ENCODE assay signal across 8 cellular contexts in the genomic region with DNA sequence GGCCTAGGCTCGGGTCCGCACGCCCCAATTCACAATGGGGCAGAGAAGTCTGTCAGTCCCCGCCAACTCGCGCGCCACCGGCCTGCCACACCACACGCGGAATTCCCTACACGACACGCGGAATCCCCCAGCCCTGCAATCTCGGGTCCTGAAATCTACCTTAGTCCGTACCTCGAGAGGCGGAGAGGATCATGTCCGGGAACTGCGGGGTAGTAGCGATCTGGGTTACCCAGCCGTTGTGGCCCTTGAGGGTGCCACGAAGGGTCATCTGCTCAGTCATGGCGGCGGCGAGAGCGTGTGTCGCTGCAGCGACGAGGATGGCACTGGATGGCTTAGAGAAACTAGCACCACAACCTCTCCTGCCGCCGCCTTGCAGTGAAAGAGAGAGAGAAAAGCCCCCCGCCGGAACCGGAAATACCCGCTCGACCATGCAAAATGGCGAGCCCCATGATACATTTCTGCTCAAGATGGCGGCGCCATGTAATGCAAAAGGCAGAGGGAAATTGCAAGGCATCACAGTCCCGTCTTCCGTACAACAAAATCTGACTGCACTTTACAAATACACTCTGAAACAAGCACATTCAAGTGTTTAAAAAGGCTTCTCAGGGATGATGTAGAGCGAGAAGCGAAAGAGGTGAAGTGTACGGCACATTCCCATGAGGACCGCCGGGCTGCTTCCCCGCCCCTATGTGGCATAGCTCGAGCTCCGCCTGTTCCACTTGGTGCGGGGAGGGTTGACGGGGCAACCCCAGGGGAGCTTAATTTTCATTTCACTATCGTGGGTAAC. TPM values are rescaled to one million over a fixed set of nuclear protein-coding genes. Genes with fewer than 3 reads are reported as not detected.
DNase-seq lines count a peak whose midpoint lies in the region; ATAC-seq and TF ChIP-seq lines count a peak whose summit lies in the region.

Gene RACK1 (minus strand): TSS at position 386 of the 787 bp plus-strand sequence. CDS start 106 bp downstream, at position 280.

- peak within 1 kb of the TSS; percentile 98 for H3K4me3 Mint-ChIP-seq in activated T-helper 2 cell treated with anti-CD3 and anti-CD28 coated beads, Interferon-gamma antibody, Interleukin-2, Interleukin-4, amounts not matched to agents 10 μg/mL and 5 μg/mL and 100 μg/mL, durations not matched to agents 14 hours and 24 hours and 36 hours (ENCODE audit: low read depth)

- DNase-seq in ELF-1 (ENCODE audit: low read depth, low spot score) (peak; percentile 93), H7 (peak; percentile 90), MM.1S (peak; percentile 86), ovary (peak; percentile 83 to 89 (median 85)), tibial artery (peak; percentile 90 to 92), NCI-H345 (lab: John Stamatoyannopoulos, UW) (no peak)
- peak; percentile 85 for DNase-seq in activated T-helper 2 cell treated with anti-CD3 and anti-CD28 coated beads, Interferon-gamma antibody, Interleukin-2, Interleukin-4, amounts not matched to agents 10 μg/mL and 5 μg/mL and 100 μg/mL, durations not matched to agents 14 hours and 24 hours and 36 hours (ENCODE audit: low spot score)

- H3K4me2 ChIP-seq in MM.1S (ENCODE audit: low read depth, low read length) = peak within 1 kb of the TSS; percentile 97

- H3K4me1 Mint-ChIP-seq in activated T-helper 2 cell treated with anti-CD3 and anti-CD28 coated beads, Interferon-gamma antibody, Interleukin-2, Interleukin-4, amounts not matched to agents 10 μg/mL and 5 μg/mL and 100 μg/mL, durations not matched to agents 14 hours and 24 hours and 36 hours (ENCODE audit: low read depth) = peaks cover 39% of the 10 kb centered on the region

- TF ChIP-seq EP300 in gastroesophageal sphincter (IDR thresholded peaks at IDR 0.05) (no peak), ovary (IDR thresholded peaks at IDR 0.05) (no peak)

- peaks cover 21% of the 10 kb centered on the region for H4K20me1 ChIP-seq in MM.1S (ENCODE audit: insufficient read depth, low read length)

- H3K4me1 ChIP-seq in MM.1S (ENCODE audit: low read length) (peaks cover 31% of the 10 kb centered on the region), gastroesophageal sphincter (peaks cover 0 to 74% (median 29%) of the 10 kb centered on the region in 3 donors), ovary (ENCODE audit: insufficient read depth) (peaks cover 18% of the 10 kb centered on the region), tibial artery (peaks cover 0 to 66% (median 56%) of the 10 kb centered on the region in 4 donors)

- H3K27me3 Mint-ChIP-seq in activated T-helper 2 cell treated with anti-CD3 and anti-CD28 coated beads, Interferon-gamma antibody, Interleukin-2, Interleukin-4, amounts not matched to agents 10 μg/mL and 5 μg/mL and 100 μg/mL, durations not matched to agents 14 hours and 24 hours and 36 hours (ENCODE audit: low read depth) = no peaks in the 10 kb centered on the region

- TF ChIP-seq CTCF in MM.1S (IDR thresholded peaks at IDR 0.05; ENCODE audit: low read length) = no peak
- TF ChIP-seq CTCF in gastroesophageal sphincter (IDR thresholded peaks at IDR 0.05) = no peak
- peak in 1 of 3 donors; percentile 11 for TF ChIP-seq CTCF in ovary (IDR thresholded peaks at IDR 0.05)
- no peak for TF ChIP-seq CTCF in tibial artery (IDR thresholded peaks at IDR 0.05)

- peak within 1 kb of the TSS; percentile 81 for H2AFZ ChIP-seq in MM.1S (ENCODE audit: low read length)

- no peaks in the 10 kb centered on the region for H3K9me3 Mint-ChIP-seq in activated T-helper 2 cell treated with anti-CD3 and anti-CD28 coated beads, Interferon-gamma antibody, Interleukin-2, Interleukin-4, amounts not matched to agents 10 μg/mL and 5 μg/mL and 100 μg/mL, durations not matched to agents 14 hours and 24 hours and 36 hours

- H3K27ac ChIP-seq in MM.1S (ENCODE audit: low read length) (peak within 1 kb of the TSS; percentile 80), gastroesophageal sphincter (peak within 1 kb of the TSS; percentile 15 to 97 (median 94)), ovary (peak within 1 kb of the TSS; percentile 67 to 74), tibial artery (peak within 1 kb of the TSS; percentile 94 to 96)

- WGBS in gastroesophageal sphincter (ENCODE audit: low coverage in 1 of 2), 2 donors = 0% methylated on average over 18 to 21 of the region's 52 CpGs
- 0% methylated on average over 52 of the region's 52 CpGs for WGBS in ovary, 3 donors

- peaks cover 64% of the 10 kb centered on the region for H3K79me2 ChIP-seq in MM.1S (ENCODE audit: low read length)

- peak within 1 kb of the TSS; percentile 79 for H3K4me3 ChIP-seq in H7 (ENCODE audit: insufficient read depth, low read depth, low read length)
- peak within 1 kb of the TSS; percentile 98 for H3K4me3 ChIP-seq in MM.1S (ENCODE audit: low read length)
- peak within 1 kb of the TSS; percentile 53 to 79 for H3K4me3 ChIP-seq in gastroesophageal sphincter
- H3K4me3 ChIP-seq in ovary = peak within 1 kb of the TSS; percentile 77
- peak within 1 kb of the TSS; percentile 64 to 68 for H3K4me3 ChIP-seq in tibial artery

- no peaks in the 10 kb centered on the region for H3K9me2 ChIP-seq in MM.1S (replicated peaks; ENCODE audit: insufficient read depth, low read length)

- H3K27ac Mint-ChIP-seq in activated T-helper 2 cell treated with anti-CD3 and anti-CD28 coated beads, Interferon-gamma antibody, Interleukin-2, Interleukin-4, amounts not matched to agents 10 μg/mL and 5 μg/mL and 100 μg/mL, durations not matched to agents 14 hours and 24 hours and 36 hours = peak within 1 kb of the TSS; percentile 99

- H3K36me3 Mint-ChIP-seq in activated T-helper 2 cell treated with anti-CD3 and anti-CD28 coated beads, Interferon-gamma antibody, Interleukin-2, Interleukin-4, amounts not matched to agents 10 μg/mL and 5 μg/mL and 100 μg/mL, durations not matched to agents 14 hours and 24 hours and 36 hours (ENCODE audit: low read depth) = peaks cover 58% of the 10 kb centered on the region

- H3K9ac ChIP-seq in MM.1S (ENCODE audit: low read length) = peak within 1 kb of the TSS; percentile 99

- intact Hi-C loops in activated T-helper 2 cell treated with anti-CD3 and anti-CD28 coated beads, Interferon-gamma antibody, Interleukin-2, Interleukin-4, amounts not matched to agents 10 μg/mL and 5 μg/mL and 100 μg/mL, durations not matched to agents 14 hours and 24 hours and 36 hours (cut with micrococcal nuclease) = loop anchor here (1.0 to 10.0 kb wide), 4 partner anchors 51 to 1619 kb away; partner anchors contain the start of genes HNRNPH1 and MGAT1
- intact Hi-C loops in ovary (cut with DNase I) (loop anchor here in 2 of 4 donors (2.0 to 10.0 kb wide), 3 partner anchors 19 to 429 kb away; partner anchors contain the start of gene TRIM41 (in 1 of the 2)), tibial artery (cut with DNase I; ENCODE audit: low total_unique reads) (no loop called here)

- peak; percentile 76 for ATAC-seq in gastroesophageal sphincter

- H3K36me3 ChIP-seq in H7 (replicated peaks; ENCODE audit: control insufficient read depth, insufficient read depth, low read length) (peaks cover 37% of the 10 kb centered on the region), MM.1S (replicated peaks; ENCODE audit: insufficient read depth, low read length) (peaks cover 23% of the 10 kb centered on the region; the same call in 1 of the 2 replicates), gastroesophageal sphincter (peaks cover 0 to 35% of the 10 kb centered on the region in 2 donors), ovary (no peaks in the 10 kb centered on the region), tibial artery (peaks cover 33 to 36% (median 35%) of the 10 kb centered on the region in 3 donors)

- H3K27me3 ChIP-seq in H7 (ENCODE audit: control insufficient read depth, insufficient read depth, low read length) = no peaks in the 10 kb centered on the region
- no peaks in the 10 kb centered on the region for H3K27me3 ChIP-seq in MM.1S (replicated peaks; ENCODE audit: insufficient read depth, low read length)
- H3K27me3 ChIP-seq in gastroesophageal sphincter = no peaks in the 10 kb centered on the region
- no peaks in the 10 kb centered on the region for H3K27me3 ChIP-seq in ovary
- no peaks in the 10 kb centered on the region for H3K27me3 ChIP-seq in tibial artery

- TF ChIP-seq POLR2A in gastroesophageal sphincter (IDR thresholded peaks at IDR 0.05) (peak; percentile 65 to 66), ovary (IDR thresholded peaks at IDR 0.05) (peak; percentile 66)

- H3F3A ChIP-seq in MM.1S (ENCODE audit: insufficient read depth, low read length) = peaks cover 52% of the 10 kb centered on the region

- no peaks in the 10 kb centered on the region for H3K9me3 ChIP-seq in MM.1S (replicated peaks; ENCODE audit: insufficient read depth, low read length)
- no peaks in the 10 kb centered on the region for H3K9me3 ChIP-seq in gastroesophageal sphincter
- no peaks in the 10 kb centered on the region for H3K9me3 ChIP-seq in ovary
- H3K9me3 ChIP-seq in tibial artery = no peaks in the 10 kb centered on the region

RNA-seq across cellular contexts. Expression of gene RACK1, which starts in this region (rescaled TPM):
- 5,491 and 6,126 TPM in 2 replicates for total RNA-seq in H7 (2014; rRNA removed; shearing (Covaris generic))
- 2,110 and 2,123 TPM in 2 replicates for total RNA-seq in activated T-helper 2 cell treated with anti-CD3 and anti-CD28 coated beads, Interferon-gamma antibody, Interleukin-2, Interleukin-4, amounts not matched to agents 10 μg/mL and 5 μg/mL and 100 μg/mL, durations not matched to agents 14 hours and 24 hours and 36 hours
- total RNA-seq in gastroesophageal sphincter (1,000 to 10,000 TPM; 1,300 to 1,812 (median 1,580) TPM), ovary (1,000 to 10,000 TPM; 2,570 to 4,531 (median 3,203) TPM)
- polyA plus RNA-seq in ovary = 1,000 to 10,000 TPM; 2,702 to 4,895 TPM
